In the genomic region with DNA sequence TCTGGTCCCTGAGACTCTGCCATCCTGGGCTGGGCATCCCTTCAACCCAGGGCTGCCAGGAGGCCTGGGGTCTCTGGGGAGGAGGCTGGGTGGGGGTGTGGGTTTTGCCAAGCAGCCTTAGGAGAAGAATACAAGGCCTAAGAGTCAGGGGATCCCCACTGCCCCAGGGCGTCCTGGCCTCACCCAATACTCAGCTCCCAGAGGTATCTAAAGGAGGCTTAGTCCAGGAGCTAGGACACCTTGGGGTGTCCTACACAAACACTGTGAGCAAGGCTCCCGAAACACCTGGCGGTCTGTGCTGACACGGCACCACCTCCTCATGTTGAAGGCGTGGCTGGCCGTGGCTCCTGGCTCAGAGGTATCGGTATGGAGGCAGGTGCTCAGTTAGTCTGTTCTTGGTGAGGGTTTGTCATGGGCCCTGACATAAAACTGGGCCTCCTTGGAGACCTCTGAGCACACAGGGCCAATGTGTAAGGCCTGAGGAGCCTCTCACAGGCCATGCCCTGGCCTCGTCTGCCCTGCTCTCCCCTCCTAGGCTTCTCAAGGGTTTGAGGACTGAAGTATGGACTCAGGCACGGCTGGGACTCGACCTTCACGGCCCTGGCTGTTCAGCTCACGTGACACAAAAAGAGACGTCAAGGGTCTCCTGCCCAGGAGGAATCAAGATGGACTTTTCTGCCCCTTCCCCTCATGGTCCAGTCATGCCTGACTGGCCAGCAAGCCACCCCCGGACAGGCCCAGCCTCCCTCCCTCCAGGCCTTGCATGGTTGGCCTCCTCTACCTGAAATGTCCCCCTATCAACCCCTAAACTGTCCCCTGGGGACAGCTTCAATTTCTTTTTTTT, we compare ENCODE assay signal across 20 cellular contexts.
"Had no signal": no experiment of that assay in that cellular context is flagged by ENCODE, and none has a peak within 500 bp of the region (broad histone marks: within the 10 kb centered on the region; RNA-seq: fewer than 3 reads in every experiment).

No MANE protein-coding gene starts in this region.

- H3K4me3 Mint-ChIP-seq: activated B cell treated with CpG ODN at 0.5 μM for 24 hours; activated CD4-positive, alpha-beta T cell treated with anti-CD3 and anti-CD28 coated beads for 36 hours; activated naive CD4-positive, alpha-beta T cell treated with anti-CD3 and anti-CD28 coated beads, Interleukin-2, amount 10 ng/mL, durations not matched to agents 7 days and 5 days; activated T-cell treated with anti-CD3 and anti-CD28 coated beads, Interleukin-2, amount 50 U/mL, for 4 hours; naive B cell; stimulated activated effector memory CD8-positive, alpha-beta T cell treated with anti-CD3 and anti-CD28 coated beads, Interleukin-12 subunit alpha, Interleukin-12 subunit beta, amount 100 ng/mL, for 72 hours had no signal

- ATAC-seq: activated CD4-positive, alpha-beta T cell treated with anti-CD3 and anti-CD28 coated beads for 36 hours; activated T-cell treated with anti-CD3 and anti-CD28 coated beads, Interleukin-2, amount 50 U/mL, for 4 hours; sciatic nerve; stimulated activated effector memory CD8-positive, alpha-beta T cell treated with anti-CD3 and anti-CD28 coated beads, Interleukin-12 subunit alpha, Interleukin-12 subunit beta, amount 100 ng/mL, for 72 hours had no signal

- H3K27ac ChIP-seq: cardiac muscle cell, epithelial cell of prostate, heart right ventricle, transverse colon had no signal

- H3K27me3 Mint-ChIP-seq: activated B cell treated with CpG ODN at 0.5 μM for 24 hours; activated CD4-positive, alpha-beta T cell treated with anti-CD3 and anti-CD28 coated beads for 36 hours; naive B cell had no signal

- DNase-seq: activated B cell treated with CpG ODN at 0.5 μM for 24 hours; activated CD4-positive, alpha-beta T cell treated with anti-CD3 and anti-CD28 coated beads for 36 hours; activated CD4-positive, alpha-beta T cell treated with anti-CD3 and anti-CD28 coated beads, Interleukin-2, amount 50 U/mL, for 4 hours; activated CD8-positive, alpha-beta memory T cell treated with anti-CD3 and anti-CD28 coated beads for 24 hours; activated CD8-positive, alpha-beta memory T cell treated with anti-CD3 and anti-CD28 coated beads, Interleukin-2, amount 50 U/mL, for 4 hours; activated naive CD4-positive, alpha-beta T cell treated with anti-CD3 and anti-CD28 coated beads, Interleukin-2, amount 10 ng/mL, durations not matched to agents 7 days and 5 days; activated T-cell treated with anti-CD3 and anti-CD28 coated beads, Interleukin-2, amount 50 U/mL, for 4 hours; amygdala; heart right ventricle; naive B cell; small intestine; stimulated activated CD4-positive, alpha-beta T cell treated with anti-CD3 and anti-CD28 coated beads, Interleukin-2, amount 100 ng/mL, for 24 hours; T1000; transverse colon had no signal

- H3K27ac Mint-ChIP-seq: activated B cell treated with CpG ODN at 0.5 μM for 24 hours; activated CD4-positive, alpha-beta T cell treated with anti-CD3 and anti-CD28 coated beads for 36 hours; activated naive CD4-positive, alpha-beta T cell treated with anti-CD3 and anti-CD28 coated beads, Interleukin-2, amount 10 ng/mL, durations not matched to agents 7 days and 5 days; stimulated activated effector memory CD8-positive, alpha-beta T cell treated with anti-CD3 and anti-CD28 coated beads, Interleukin-12 subunit alpha, Interleukin-12 subunit beta, amount 100 ng/mL, for 72 hours had no signal

- H3K4me1 Mint-ChIP-seq: naive B cell had no signal

- H3K36me3 ChIP-seq: cardiac muscle cell, heart right ventricle, transverse colon had no signal

- FAIRE-seq: keratinocyte, small intestine had no signal

- H3K27me3 ChIP-seq: cardiac muscle cell, transverse colon had no signal

- H3K9me3 ChIP-seq: heart right ventricle, transverse colon had no signal

- H3K9me3 Mint-ChIP-seq: activated B cell treated with CpG ODN at 0.5 μM for 24 hours; activated naive CD4-positive, alpha-beta T cell treated with anti-CD3 and anti-CD28 coated beads, Interleukin-2, amount 10 ng/mL, durations not matched to agents 7 days and 5 days; activated T-cell treated with anti-CD3 and anti-CD28 coated beads, Interleukin-2, amount 50 U/mL, for 4 hours; naive B cell; stimulated activated effector memory CD8-positive, alpha-beta T cell treated with anti-CD3 and anti-CD28 coated beads, Interleukin-12 subunit alpha, Interleukin-12 subunit beta, amount 100 ng/mL, for 72 hours had no signal

- H3K4me1 ChIP-seq: heart right ventricle had no signal

- H3K4me3 ChIP-seq: cardiac muscle cell, heart right ventricle, lung, transverse colon had no signal

- H3K36me3 Mint-ChIP-seq: activated naive CD4-positive, alpha-beta T cell treated with anti-CD3 and anti-CD28 coated beads, Interleukin-2, amount 10 ng/mL, durations not matched to agents 7 days and 5 days; naive B cell; stimulated activated effector memory CD8-positive, alpha-beta T cell treated with anti-CD3 and anti-CD28 coated beads, Interleukin-12 subunit alpha, Interleukin-12 subunit beta, amount 100 ng/mL, for 72 hours had no signal
